Comparison of ENCODE assay signal across 17 cellular contexts in the genomic region with DNA sequence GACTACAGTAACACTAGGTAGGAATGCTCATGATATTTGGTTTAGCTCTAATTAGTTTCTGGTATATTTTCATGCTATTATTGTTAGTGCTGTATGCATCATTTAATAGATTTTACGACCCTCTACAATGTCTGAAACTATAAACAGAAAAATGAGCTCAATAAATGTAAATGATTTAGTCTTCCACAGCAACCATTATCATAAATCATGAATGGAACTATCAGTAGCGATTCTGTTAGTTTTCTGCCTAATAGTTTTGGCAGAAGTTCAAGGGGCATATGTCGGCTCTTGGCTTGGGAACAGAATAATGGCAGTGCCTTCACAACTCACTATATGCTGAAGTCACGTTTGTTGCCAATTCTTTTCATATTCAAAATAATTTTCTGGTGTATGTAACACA.
DNase-seq lines count a peak whose midpoint lies in the region; ATAC-seq and TF ChIP-seq lines count a peak whose summit lies in the region.
"Had no signal": no experiment of that assay in that cellular context is flagged by ENCODE, and none has a peak within 500 bp of the region (broad histone marks: within the 10 kb centered on the region; RNA-seq: fewer than 3 reads in every experiment).

No MANE protein-coding gene starts in this region.

- TF ChIP-seq EP300 in stomach (IDR thresholded peaks at IDR 0.05): no peak

- H3K36me3 ChIP-seq in body of pancreas (replicated peaks in 1 of 2; ENCODE audit: insufficient read depth in 1 of 2, low read depth in 2 of 2) (no peaks in the 10 kb centered on the region), stomach (peaks cover 0 to 25% (median 8%) of the 10 kb centered on the region in 4 donors)
- H3K36me3 ChIP-seq: adrenal gland, lower lobe of right lung, Peyer's patch had no signal

- H3K27me3 ChIP-seq in body of pancreas (no peaks in the 10 kb centered on the region), stomach (no peaks in the 10 kb centered on the region)
- H3K27me3 ChIP-seq: adrenal gland, gastroesophageal sphincter, Peyer's patch had no signal

- TF ChIP-seq CTCF in body of pancreas (IDR thresholded peaks at IDR 0.05) (no peak), stomach (IDR thresholded peaks at IDR 0.05) (no peak)

- peak; percentile 12 for DNase-seq in NCI-H2029 treated with DMSO at 0.1 percent for 48 hours (lab: John Stamatoyannopoulos, UW)
- DNase-seq in NCI-H2029 (lab: John Stamatoyannopoulos, UW): no peak
- DNase-seq in NCI-H446 treated with DMSO at 0.1 percent for 48 hours (lab: John Stamatoyannopoulos, UW): peak; percentile 86
- DNase-seq in body of pancreas: no peak
- no peak for DNase-seq in stomach
- no peak for DNase-seq in RKO (ENCODE audit: low spot score)
- DNase-seq in ecto neural progenitor cell (ENCODE audit: low spot score): no peak
- no peak for DNase-seq in COLO668 (lab: John Stamatoyannopoulos, UW; ENCODE audit: unreplicated experiment)
- DNase-seq: activated CD4-positive, alpha-beta memory T cell treated with anti-CD3 and anti-CD28 coated beads for 36 hours; adrenal gland; CD4-positive, CD25-positive, alpha-beta regulatory T cell; cerebellar nuclear complex; lower lobe of right lung; natural killer cell; stimulated activated naive CD8-positive, alpha-beta T cell treated with anti-CD3 and anti-CD28 coated beads, Interleukin-15, amount 100 ng/mL, for 72 hours had no signal

- TF ChIP-seq POLR2A in body of pancreas (IDR thresholded peaks at IDR 0.05) (no peak), stomach (IDR thresholded peaks at IDR 0.05) (no peak)

- H3K4me1 ChIP-seq in body of pancreas (peaks cover 19% of the 10 kb centered on the region), stomach (peaks cover 11 to 22% (median 18%) of the 10 kb centered on the region in 4 donors)

- intact Hi-C loops in body of pancreas (cut with DNase I): no loop called here
- intact Hi-C loops in stomach (cut with DNase I; ENCODE audit: low total_unique reads): no loop called here

- ATAC-seq in body of pancreas: no peak
- ATAC-seq: natural killer cell; stimulated activated naive CD8-positive, alpha-beta T cell treated with anti-CD3 and anti-CD28 coated beads, Interleukin-15, amount 100 ng/mL, for 72 hours had no signal

- peak overlapping the region in 3 of 4 donors; percentile 45 to 67 (median 63) for H3K27ac ChIP-seq in body of pancreas
- H3K27ac ChIP-seq in stomach: peak overlapping the region in 4 of 5 donors; percentile 24 to 81 (median 68)
- H3K27ac ChIP-seq: adrenal gland, gastroesophageal sphincter, lower lobe of right lung had no signal

- H3K4me3 ChIP-seq in body of pancreas (no peak overlapping the region), stomach (no peak overlapping the region)
- H3K4me3 ChIP-seq: adrenal gland, gastroesophageal sphincter, lower lobe of right lung, Peyer's patch had no signal

- H3K9me3 ChIP-seq in body of pancreas: no peaks in the 10 kb centered on the region
- no peaks in the 10 kb centered on the region for H3K9me3 ChIP-seq in stomach
- H3K9me3 ChIP-seq: adrenal gland, gastroesophageal sphincter, lower lobe of right lung, Peyer's patch had no signal

- 24 to 25% methylated on average over 4 of the region's 4 CpGs for WGBS in body of pancreas, 2 donors
- WGBS in stomach, 5 donors: 25 to 42% (median 34%) methylated on average over 4 of the region's 4 CpGs

Comparison
In these comparisons a context has a peak if more than half of its experiments do, and no peak if none do; other contexts are left out.
1. DNase-seq: peak in NCI-H2029 treated with DMSO at 0.1 percent for 48 hours (single experiment) and NCI-H446 treated with DMSO at 0.1 percent for 48 hours (single experiment); none in NCI-H2029 (single experiment), body of pancreas (0 of 4), stomach (single experiment), RKO (single experiment), ecto neural progenitor cell (single experiment) and COLO668 (single experiment).